8 cellular contexts compared by ENCODE assay signal in genomic region chr2:152740743-152741328, GRCh38. TPM values are rescaled to one million over a fixed set of nuclear protein-coding genes. Genes with fewer than 3 reads are reported as not detected.
DNase-seq lines count a peak whose midpoint lies in the region; ATAC-seq and TF ChIP-seq lines count a peak whose summit lies in the region.

No MANE protein-coding gene starts in this region.

- H3K27me3 Mint-ChIP-seq in MCF 10A (ENCODE audit: insufficient read depth, unreplicated experiment) = no peaks in the 10 kb centered on the region
- H3K27me3 Mint-ChIP-seq in T-helper 2 cell treated with Interferon-gamma antibody and Interleukin-4, amounts not matched to agents 5 μg/mL and 100 μg/mL, for 36 hours (ENCODE audit: low read depth) = no peaks in the 10 kb centered on the region
- H3K27me3 Mint-ChIP-seq in stimulated activated memory B cell treated with anti-CD40 and anti-IgM and Interleukin-4, amounts not matched to agents 10 μg/mL and 1 μg/mL and 100 μg/mL, for 72 hours = no peaks in the 10 kb centered on the region

- no peak overlapping the region for H3K4me3 Mint-ChIP-seq in MCF 10A (ENCODE audit: unreplicated experiment)
- no peak overlapping the region for H3K4me3 Mint-ChIP-seq in T-helper 2 cell treated with Interferon-gamma antibody and Interleukin-4, amounts not matched to agents 5 μg/mL and 100 μg/mL, for 36 hours
- no peak overlapping the region for H3K4me3 Mint-ChIP-seq in stimulated activated memory B cell treated with anti-CD40 and anti-IgM and Interleukin-4, amounts not matched to agents 10 μg/mL and 1 μg/mL and 100 μg/mL, for 72 hours

- no peaks in the 10 kb centered on the region for H3K9me3 Mint-ChIP-seq in MCF 10A (ENCODE audit: unreplicated experiment)
- no peaks in the 10 kb centered on the region for H3K9me3 Mint-ChIP-seq in T-helper 2 cell treated with Interferon-gamma antibody and Interleukin-4, amounts not matched to agents 5 μg/mL and 100 μg/mL, for 36 hours
- peaks cover 8% of the 10 kb centered on the region for H3K9me3 Mint-ChIP-seq in stimulated activated memory B cell treated with anti-CD40 and anti-IgM and Interleukin-4, amounts not matched to agents 10 μg/mL and 1 μg/mL and 100 μg/mL, for 72 hours

- no TSS peak for BruUV-seq in MCF 10A (replicated peaks; lab: Mats Ljungman, UMichigan)

- intact Hi-C loops in MCF 10A (cut with micrococcal nuclease) (loop anchor here (5.0 to 10.0 kb wide), 4 partner anchors 184 to 1634 kb away; partner anchors contain the start of gene STAM2), right lobe of liver (cut with DNase I) (no loop called here)

- CTCF ChIA-PET in MCF 10A (lab: Yijun Ruan, JAX) = interaction anchor here (0.6 to 1.5 kb wide), 5 partner anchors 9 to 1047 kb away, joined by 3 to 8 read pairs (median 4); no protein-coding TSS in a partner anchor

- H3K27me3 ChIP-seq in right lobe of liver = no peaks in the 10 kb centered on the region

- no peaks in the 10 kb centered on the region for H3K9me3 ChIP-seq in right lobe of liver

- peaks cover 39% of the 10 kb centered on the region for H3K36me3 Mint-ChIP-seq in MCF 10A (ENCODE audit: insufficient read depth, unreplicated experiment)
- H3K36me3 Mint-ChIP-seq in T-helper 2 cell treated with Interferon-gamma antibody and Interleukin-4, amounts not matched to agents 5 μg/mL and 100 μg/mL, for 36 hours (ENCODE audit: low read depth) = peaks cover 34% of the 10 kb centered on the region
- peaks cover 40% of the 10 kb centered on the region for H3K36me3 Mint-ChIP-seq in stimulated activated memory B cell treated with anti-CD40 and anti-IgM and Interleukin-4, amounts not matched to agents 10 μg/mL and 1 μg/mL and 100 μg/mL, for 72 hours

- 17% methylated on average over 2 of the region's 2 CpGs for WGBS in right lobe of liver (ENCODE audit: insufficient coverage, low coverage, low lambda C conversion rate, missing lambda C conversion rate)

- H3K4me1 ChIP-seq in right lobe of liver = no peaks in the 10 kb centered on the region

- no peaks in the 10 kb centered on the region for H3K36me3 ChIP-seq in right lobe of liver

- H3K4me1 Mint-ChIP-seq in MCF 10A (ENCODE audit: insufficient read depth, unreplicated experiment) = no peaks in the 10 kb centered on the region
- H3K4me1 Mint-ChIP-seq in T-helper 2 cell treated with Interferon-gamma antibody and Interleukin-4, amounts not matched to agents 5 μg/mL and 100 μg/mL, for 36 hours (ENCODE audit: low read depth) = peaks cover 2% of the 10 kb centered on the region
- H3K4me1 Mint-ChIP-seq in stimulated activated memory B cell treated with anti-CD40 and anti-IgM and Interleukin-4, amounts not matched to agents 10 μg/mL and 1 μg/mL and 100 μg/mL, for 72 hours = no peaks in the 10 kb centered on the region

- H3K4me3 ChIP-seq in right lobe of liver = no peak overlapping the region

- DNase-seq in DMS53 (lab: John Stamatoyannopoulos, UW) (peak; percentile 39), NCI-H446 (lab: John Stamatoyannopoulos, UW) (peak; percentile 37 to 70), MCF 10A (ENCODE audit: unreplicated experiment) (peak; percentile 63), right lobe of liver (no peak)
- no peak for DNase-seq in T-helper 2 cell treated with Interferon-gamma antibody and Interleukin-4, amounts not matched to agents 5 μg/mL and 100 μg/mL, for 36 hours (ENCODE audit: low spot score)

- ATAC-seq in GM19351 (IDR thresholded peaks at IDR 0.05; ENCODE audit: unreplicated experiment) = peak; percentile 86
- peak; percentile 84 for ATAC-seq in HG03342 (IDR thresholded peaks at IDR 0.05; ENCODE audit: unreplicated experiment)
- peak; percentile 79 to 92 (median 87) for ATAC-seq in right lobe of liver
- no peak for ATAC-seq in stimulated activated memory B cell treated with anti-CD40 and anti-IgM and Interleukin-4, amounts not matched to agents 10 μg/mL and 1 μg/mL and 100 μg/mL, for 72 hours

- H3K27ac Mint-ChIP-seq in MCF 10A (ENCODE audit: low read depth, unreplicated experiment) = no peak overlapping the region
- no peak overlapping the region for H3K27ac Mint-ChIP-seq in T-helper 2 cell treated with Interferon-gamma antibody and Interleukin-4, amounts not matched to agents 5 μg/mL and 100 μg/mL, for 36 hours
- no peak overlapping the region for H3K27ac Mint-ChIP-seq in stimulated activated memory B cell treated with anti-CD40 and anti-IgM and Interleukin-4, amounts not matched to agents 10 μg/mL and 1 μg/mL and 100 μg/mL, for 72 hours

- no peak for TF ChIP-seq POLR2A in right lobe of liver (IDR thresholded peaks at IDR 0.05)

- H3K27ac ChIP-seq in right lobe of liver = no peak overlapping the region

- POLR2A ChIA-PET in MCF 10A (lab: Yijun Ruan, JAX) = no interaction called here

- TF ChIP-seq CTCF in MCF 10A (IDR thresholded peaks at IDR 0.05; ENCODE audit: unreplicated experiment) (peak; percentile 81), right lobe of liver (IDR thresholded peaks at IDR 0.05) (peak; percentile 80 to 89 (median 88))

RNA-seq across cellular contexts. Expression of gene ARL6IP6, which starts 22.4 kb away (rescaled TPM):
- total RNA-seq in MCF 10A (2022) (18.9 and 23.7 TPM in 2 replicates), right lobe of liver (1 to 10 TPM; 2.6 to 5.4 (median 3.7) TPM)

RNA-seq across cellular contexts. Expression of gene PRPF40A, which starts 23.6 kb away (rescaled TPM):
- total RNA-seq in MCF 10A (2022) (140 and 147 TPM in 2 replicates), right lobe of liver (10 to 100 TPM; 25.1 to 54.3 (median 40.2) TPM)

Comparison
In these comparisons a context has a peak if more than half of its experiments do, and no peak if none do; other contexts are left out.
1. DNase-seq: peak in DMS53 (single experiment), NCI-H446 (2 of 2) and MCF 10A (single experiment); none in right lobe of liver (0 of 3) and T-helper 2 cell treated with Interferon-gamma antibody and Interleukin-4, amounts not matched to agents 5 μg/mL and 100 μg/mL, for 36 hours (single experiment).